Comparison of ENCODE assay signal across 23 cellular contexts in genomic region chr2:219707496-219708285, GRCh38.
DNase-seq lines count a peak whose midpoint lies in the region; ATAC-seq and TF ChIP-seq lines count a peak whose summit lies in the region.
"Had no signal": no experiment of that assay in that cellular context is flagged by ENCODE, and none has a peak within 500 bp of the region (broad histone marks: within the 10 kb centered on the region; RNA-seq: fewer than 3 reads in every experiment).

No MANE protein-coding gene starts in this region.

- no peak for TF ChIP-seq CTCF in heart left ventricle (IDR thresholded peaks at IDR 0.05)
- no peak for TF ChIP-seq CTCF in heart right ventricle (IDR thresholded peaks at IDR 0.05)
- no peak for TF ChIP-seq CTCF in fibroblast of lung (conservative IDR thresholded peaks at IDR 0.05 in 1 of 2, IDR thresholded peaks at IDR 0.05 in 1 of 2; ENCODE audit: low read depth in 1 of 2, low read length in 2 of 2)

- intact Hi-C loops in heart left ventricle (cut with DNase I) (no loop called here), heart right ventricle (cut with DNase I) (no loop called here)

- no peak overlapping the region for H3K4me2 ChIP-seq in fibroblast of lung (ENCODE audit: extremely low read depth, insufficient read depth, low read length)
- H3K4me2 ChIP-seq: KMS-11 had no signal

- H3K36me3 ChIP-seq in heart left ventricle (no peaks in the 10 kb centered on the region), heart right ventricle (no peaks in the 10 kb centered on the region), fibroblast of lung (ENCODE audit: control insufficient read depth, insufficient read depth, low read length) (no peaks in the 10 kb centered on the region)
- H3K36me3 ChIP-seq: pancreas, right lobe of liver, uterus had no signal

- ATAC-seq in heart left ventricle (no peak), heart right ventricle (no peak), GM18517 (IDR thresholded peaks at IDR 0.05; ENCODE audit: unreplicated experiment) (no peak), GM19452 (IDR thresholded peaks at IDR 0.05; ENCODE audit: unreplicated experiment) (no peak), HG03571 (IDR thresholded peaks at IDR 0.05; ENCODE audit: unreplicated experiment) (no peak)
- ATAC-seq: natural killer cell, pancreas had no signal

- no peaks in the 10 kb centered on the region for H3K27me3 ChIP-seq in heart left ventricle
- no peaks in the 10 kb centered on the region for H3K27me3 ChIP-seq in heart right ventricle
- peaks cover 2% of the 10 kb centered on the region for H3K27me3 ChIP-seq in fibroblast of lung (ENCODE audit: control insufficient read depth, insufficient read depth, low read length)
- H3K27me3 ChIP-seq: pancreas, right lobe of liver, uterus had no signal

- H3K79me2 ChIP-seq in fibroblast of lung (ENCODE audit: control insufficient read depth, insufficient read depth, low read length), result no peaks in the 10 kb centered on the region

- no peak for DNase-seq in heart left ventricle
- no peak for DNase-seq in heart right ventricle
- peak; percentile 48 to 78 for DNase-seq in NOMO-1 (lab: John Stamatoyannopoulos, UW; ENCODE audit: unreplicated experiment in 2 of 2)
- DNase-seq in fibroblast of lung (ENCODE audit: low read depth in 2 of 2), result peak; percentile 53 to 62
- no peak for DNase-seq in DMS 273 treated with DMSO at 0.1 percent for 48 hours (lab: John Stamatoyannopoulos, UW)
- DNase-seq: activated gamma-delta T cell treated with Interleukin-2 at 50 U/mL for 16 hours, amniotic stem cell, caudate nucleus, dermis blood vessel endothelial cell, foreskin fibroblast, natural killer cell, NCI-H1105 treated with DMSO at 0.1 percent for 48 hours, NCI-H2081 treated with DMSO at 0.1 percent for 48 hours, NCI-H524 treated with DMSO at 0.1 percent for 48 hours, pancreas, right lobe of liver, SHP77 treated with DMSO at 0.1 percent for 48 hours, uterus had no signal

- TF ChIP-seq POLR2A in heart left ventricle (IDR thresholded peaks at IDR 0.05), result no peak

- H2AFZ ChIP-seq in fibroblast of lung (ENCODE audit: low read length), result no peak overlapping the region
- H2AFZ ChIP-seq: GM23248 had no signal

- H4K20me1 ChIP-seq in fibroblast of lung (ENCODE audit: control insufficient read depth, extremely low read depth, insufficient read depth, low read length), result no peaks in the 10 kb centered on the region

- H3K4me1 ChIP-seq in heart left ventricle (peaks cover 0 to 40% (median 12%) of the 10 kb centered on the region in 12 donors), heart right ventricle (peaks cover 0 to 37% (median 16%) of the 10 kb centered on the region in 9 donors), fibroblast of lung (ENCODE audit: control insufficient read depth, extremely low read depth, insufficient read depth, low read length) (no peaks in the 10 kb centered on the region)
- H3K4me1 ChIP-seq: pancreas, right lobe of liver, uterus had no signal

- WGBS in heart left ventricle, 4 donors, result 68 to 94% (median 84%) methylated on average over 4 of the region's 4 CpGs
- 88 to 92% methylated on average over 4 of the region's 4 CpGs for WGBS in heart right ventricle, 2 donors

- peak overlapping the region in 7 of 12 donors; percentile 1 to 83 (median 49) for H3K27ac ChIP-seq in heart left ventricle
- H3K27ac ChIP-seq in heart right ventricle, result peak overlapping the region in 4 of 10 donors; percentile 16 to 85 (median 58)
- no peak overlapping the region for H3K27ac ChIP-seq in fibroblast of lung (ENCODE audit: insufficient read depth, low read length)
- H3K27ac ChIP-seq: GM23248, KMS-11, pancreas, right lobe of liver, uterus had no signal

- H3K9ac ChIP-seq in fibroblast of lung (ENCODE audit: insufficient read depth, low read length), result no peak overlapping the region
- H3K9ac ChIP-seq: GM23248, KMS-11 had no signal

- H3K4me3 ChIP-seq in heart left ventricle, result no peak overlapping the region
- H3K4me3 ChIP-seq in heart right ventricle, result no peak overlapping the region
- no peak overlapping the region for H3K4me3 ChIP-seq in fibroblast of lung (replicated peaks in 1 of 4; ENCODE audit: control extremely low read depth in 1 of 4, insufficient read depth in 1 of 4, low read depth in 3 of 4, low read length in 4 of 4)
- H3K4me3 ChIP-seq: GM23248, pancreas, right lobe of liver, uterus had no signal

- no peaks in the 10 kb centered on the region for H3K9me3 ChIP-seq in heart left ventricle
- H3K9me3 ChIP-seq in heart right ventricle, result no peaks in the 10 kb centered on the region
- H3K9me3 ChIP-seq in fibroblast of lung (ENCODE audit: control insufficient read depth, insufficient read depth, low read depth, low read length), result no peaks in the 10 kb centered on the region
- H3K9me3 ChIP-seq: pancreas, right lobe of liver, uterus had no signal

Comparison
In these comparisons a context has a peak if more than half of its experiments do, and no peak if none do; other contexts are left out.
1. DNase-seq: peak in NOMO-1 (2 of 2) and fibroblast of lung (2 of 2); none in heart left ventricle (0 of 5), heart right ventricle (0 of 2) and DMS 273 treated with DMSO at 0.1 percent for 48 hours (single experiment).